ENCODE assay signal across 32 cellular contexts in genomic region chr2:233491326-233491725, GRCh38.
"Had no signal": no experiment of that assay in that cellular context is flagged by ENCODE, and none has a peak within 500 bp of the region (broad histone marks: within the 10 kb centered on the region; RNA-seq: fewer than 3 reads in every experiment).

No MANE protein-coding gene starts in this region.

- H3K4me3 ChIP-seq: heart right ventricle, left ventricle myocardium inferior, lung, ovary, skin epidermis, thyroid gland, upper lobe of right lung had no signal

- DNase-seq: activated CD4-positive, alpha-beta memory T cell treated with anti-CD3 and anti-CD28 coated beads for 36 hours; activated CD4-positive, alpha-beta T cell treated with anti-CD3 and anti-CD28 coated beads, Interleukin-2, amount 10 ng/mL, durations not matched to agents 24 days and 14 days; activated CD4-positive, CD25-positive, alpha-beta regulatory T cell treated with anti-CD3 and anti-CD28 coated beads, Interleukin-2, amount 50 U/mL, for 72 hours; activated CD8-positive, alpha-beta memory T cell treated with anti-CD3 and anti-CD28 coated beads, Interleukin-2, amount 50 U/mL, for 4 hours; activated gamma-delta T cell treated with Interleukin-2 at 50 U/mL for 16 hours; activated naive CD4-positive, alpha-beta T cell treated with anti-CD3 and anti-CD28 coated beads, Interleukin-2, amount 50 U/mL, for 16 hours; activated T-cell treated with anti-CD3 and anti-CD28 coated beads, Interleukin-2, amount 50 U/mL, for 24 hours; amygdala; dermis blood vessel endothelial cell; effector CD4-positive, alpha-beta T cell; foreskin fibroblast; heart right ventricle; left ventricle myocardium inferior; naive B cell; nephron progenitor cell; ovary; retina; stimulated activated CD4-positive, alpha-beta T cell treated with anti-CD3 and anti-CD28 coated beads, Interleukin-4, amount 100 ng/mL, for 24 hours; stimulated activated naive CD8-positive, alpha-beta T cell treated with anti-CD3 and anti-CD28 coated beads, Interleukin-15, amount 100 ng/mL, for 72 hours; substantia nigra; T-helper 17 cell; T1000; thyroid gland; upper lobe of right lung had no signal

- H3K36me3 ChIP-seq: neutrophil, ovary had no signal

- H3K9me3 Mint-ChIP-seq: activated CD4-positive, alpha-beta memory T cell treated with anti-CD3 and anti-CD28 coated beads for 36 hours; activated CD4-positive, alpha-beta T cell treated with anti-CD3 and anti-CD28 coated beads, Interleukin-2, amount 10 ng/mL, durations not matched to agents 24 days and 14 days; activated T-cell treated with anti-CD3 and anti-CD28 coated beads, Interleukin-2, amount 50 U/mL, for 24 hours; activated T-helper 17 cell treated with anti-CD3 and anti-CD28 coated beads, Interleukin-2, amount 50 U/mL, for 72 hours; naive B cell; nephron progenitor cell; stimulated activated effector memory CD8-positive, alpha-beta T cell treated with anti-CD3 and anti-CD28 coated beads, Interleukin-12 subunit alpha, Interleukin-12 subunit beta, amount 100 ng/mL, for 72 hours; stimulated activated naive CD8-positive, alpha-beta T cell treated with anti-CD3 and anti-CD28 coated beads, Interleukin-15, amount 100 ng/mL, for 72 hours had no signal

- H3K27me3 ChIP-seq: heart right ventricle, neutrophil, ovary, thyroid gland, upper lobe of right lung had no signal

- H3K27me3 Mint-ChIP-seq: activated CD4-positive, alpha-beta memory T cell treated with anti-CD3 and anti-CD28 coated beads for 36 hours; activated CD4-positive, alpha-beta T cell treated with anti-CD3 and anti-CD28 coated beads, Interleukin-2, amount 10 ng/mL, durations not matched to agents 24 days and 14 days; activated T-cell treated with anti-CD3 and anti-CD28 coated beads, Interleukin-2, amount 50 U/mL, for 24 hours; activated T-helper 17 cell treated with anti-CD3 and anti-CD28 coated beads, Interleukin-2, amount 50 U/mL, for 72 hours; naive B cell; progenitor cell of endocrine pancreas; stimulated activated naive CD8-positive, alpha-beta T cell treated with anti-CD3 and anti-CD28 coated beads, Interleukin-15, amount 100 ng/mL, for 72 hours; T-helper 17 cell had no signal

- H3K27ac Mint-ChIP-seq: activated CD4-positive, alpha-beta memory T cell treated with anti-CD3 and anti-CD28 coated beads for 36 hours; activated CD4-positive, alpha-beta T cell treated with anti-CD3 and anti-CD28 coated beads, Interleukin-2, amount 10 ng/mL, durations not matched to agents 24 days and 14 days; activated T-cell treated with anti-CD3 and anti-CD28 coated beads, Interleukin-2, amount 50 U/mL, for 24 hours; activated T-helper 17 cell treated with anti-CD3 and anti-CD28 coated beads, Interleukin-2, amount 50 U/mL, for 72 hours; nephron progenitor cell; progenitor cell of endocrine pancreas; stimulated activated effector memory CD8-positive, alpha-beta T cell treated with anti-CD3 and anti-CD28 coated beads, Interleukin-12 subunit alpha, Interleukin-12 subunit beta, amount 100 ng/mL, for 72 hours; stimulated activated naive CD8-positive, alpha-beta T cell treated with anti-CD3 and anti-CD28 coated beads, Interleukin-15, amount 100 ng/mL, for 72 hours; T-helper 17 cell had no signal

- FAIRE-seq: colon had no signal

- H3K27ac ChIP-seq: heart right ventricle, left ventricle myocardium inferior, neutrophil, ovary, thyroid gland, upper lobe of right lung had no signal

- ATAC-seq: heart right ventricle; sciatic nerve; stimulated activated effector memory CD8-positive, alpha-beta T cell treated with anti-CD3 and anti-CD28 coated beads, Interleukin-12 subunit alpha, Interleukin-12 subunit beta, amount 100 ng/mL, for 72 hours; stimulated activated naive CD8-positive, alpha-beta T cell treated with anti-CD3 and anti-CD28 coated beads, Interleukin-15, amount 100 ng/mL, for 72 hours; T-helper 17 cell; upper lobe of right lung had no signal

- H3K4me3 Mint-ChIP-seq: activated CD4-positive, alpha-beta memory T cell treated with anti-CD3 and anti-CD28 coated beads for 36 hours; activated CD4-positive, alpha-beta T cell treated with anti-CD3 and anti-CD28 coated beads, Interleukin-2, amount 10 ng/mL, durations not matched to agents 24 days and 14 days; activated T-cell treated with anti-CD3 and anti-CD28 coated beads, Interleukin-2, amount 50 U/mL, for 24 hours; activated T-helper 17 cell treated with anti-CD3 and anti-CD28 coated beads, Interleukin-2, amount 50 U/mL, for 72 hours; naive B cell; nephron progenitor cell; stimulated activated effector memory CD8-positive, alpha-beta T cell treated with anti-CD3 and anti-CD28 coated beads, Interleukin-12 subunit alpha, Interleukin-12 subunit beta, amount 100 ng/mL, for 72 hours; stimulated activated naive CD8-positive, alpha-beta T cell treated with anti-CD3 and anti-CD28 coated beads, Interleukin-15, amount 100 ng/mL, for 72 hours; T-helper 17 cell had no signal

- H3K9me3 ChIP-seq: heart right ventricle, left ventricle myocardium inferior, neutrophil, ovary, thyroid gland, upper lobe of right lung had no signal

- H3K4me1 Mint-ChIP-seq: activated CD4-positive, alpha-beta T cell treated with anti-CD3 and anti-CD28 coated beads, Interleukin-2, amount 10 ng/mL, durations not matched to agents 24 days and 14 days; activated T-helper 17 cell treated with anti-CD3 and anti-CD28 coated beads, Interleukin-2, amount 50 U/mL, for 72 hours; stimulated activated effector memory CD8-positive, alpha-beta T cell treated with anti-CD3 and anti-CD28 coated beads, Interleukin-12 subunit alpha, Interleukin-12 subunit beta, amount 100 ng/mL, for 72 hours; stimulated activated naive CD8-positive, alpha-beta T cell treated with anti-CD3 and anti-CD28 coated beads, Interleukin-15, amount 100 ng/mL, for 72 hours had no signal
